1 cellular context compared by ENCODE assay signal in the genomic region with DNA sequence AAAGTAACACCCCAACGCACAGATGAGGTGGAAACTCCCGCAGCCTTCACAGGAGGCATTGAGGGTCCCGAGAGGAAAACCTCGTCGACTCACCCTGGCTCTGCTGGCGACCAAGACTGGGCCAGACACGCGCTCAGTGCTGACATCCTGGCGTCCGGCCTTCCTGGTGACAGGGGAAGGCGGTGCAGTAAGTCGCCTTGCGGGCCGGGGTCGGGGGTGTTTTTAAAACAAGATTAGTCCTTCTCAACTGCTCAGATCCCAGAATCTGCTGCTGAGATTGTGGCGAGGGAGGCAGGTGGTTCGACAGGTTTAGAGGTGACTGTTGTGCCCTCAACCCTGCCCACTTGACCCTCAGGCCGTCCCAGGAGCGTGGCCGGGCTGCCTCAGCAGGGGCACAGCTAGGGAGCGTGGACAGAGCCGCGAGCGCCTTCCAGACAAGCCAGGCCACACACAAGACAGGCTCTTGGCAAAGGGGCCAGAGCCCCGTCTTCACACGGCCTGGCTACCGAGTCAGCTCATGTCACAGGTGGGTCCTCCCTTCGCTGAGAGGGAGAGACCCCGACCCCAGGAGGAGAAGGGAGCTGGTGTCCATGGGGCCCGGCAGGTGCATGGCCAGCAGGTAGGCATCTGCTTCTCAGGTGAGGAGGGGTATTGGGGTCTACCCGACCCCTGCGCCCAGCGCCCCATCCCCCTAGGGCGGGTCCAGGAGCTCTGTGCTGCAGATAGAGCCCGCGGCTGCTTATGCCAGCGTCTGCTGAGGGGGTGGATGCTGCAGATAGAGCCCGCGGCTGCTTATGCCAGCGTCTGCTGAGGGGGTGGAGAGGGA.
TF ChIP-seq lines count a peak whose summit lies in the region.

No MANE protein-coding gene starts in this region.

TF ChIP-seq in SK-N-SH treated with all-trans-retinoic acid at 6 μM for 48 hours, 23 proteins besides CTCF, POLR2A, EP300 and RAD21 (continued from another document):
- TF ChIP-seq, protein P1, sequence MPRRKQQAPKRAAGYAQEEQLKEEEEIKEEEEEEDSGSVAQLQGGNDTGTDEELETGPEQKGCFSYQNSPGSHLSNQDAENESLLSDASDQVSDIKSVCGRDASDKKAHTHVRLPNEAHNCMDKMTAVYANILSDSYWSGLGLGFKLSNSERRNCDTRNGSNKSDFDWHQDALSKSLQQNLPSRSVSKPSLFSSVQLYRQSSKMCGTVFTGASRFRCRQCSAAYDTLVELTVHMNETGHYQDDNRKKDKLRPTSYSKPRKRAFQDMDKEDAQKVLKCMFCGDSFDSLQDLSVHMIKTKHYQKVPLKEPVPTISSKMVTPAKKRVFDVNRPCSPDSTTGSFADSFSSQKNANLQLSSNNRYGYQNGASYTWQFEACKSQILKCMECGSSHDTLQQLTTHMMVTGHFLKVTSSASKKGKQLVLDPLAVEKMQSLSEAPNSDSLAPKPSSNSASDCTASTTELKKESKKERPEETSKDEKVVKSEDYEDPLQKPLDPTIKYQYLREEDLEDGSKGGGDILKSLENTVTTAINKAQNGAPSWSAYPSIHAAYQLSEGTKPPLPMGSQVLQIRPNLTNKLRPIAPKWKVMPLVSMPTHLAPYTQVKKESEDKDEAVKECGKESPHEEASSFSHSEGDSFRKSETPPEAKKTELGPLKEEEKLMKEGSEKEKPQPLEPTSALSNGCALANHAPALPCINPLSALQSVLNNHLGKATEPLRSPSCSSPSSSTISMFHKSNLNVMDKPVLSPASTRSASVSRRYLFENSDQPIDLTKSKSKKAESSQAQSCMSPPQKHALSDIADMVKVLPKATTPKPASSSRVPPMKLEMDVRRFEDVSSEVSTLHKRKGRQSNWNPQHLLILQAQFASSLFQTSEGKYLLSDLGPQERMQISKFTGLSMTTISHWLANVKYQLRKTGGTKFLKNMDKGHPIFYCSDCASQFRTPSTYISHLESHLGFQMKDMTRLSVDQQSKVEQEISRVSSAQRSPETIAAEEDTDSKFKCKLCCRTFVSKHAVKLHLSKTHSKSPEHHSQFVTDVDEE (CRISPR knock-in tag; IDR thresholded peaks at IDR 0.05), result no peak
- TF ChIP-seq GLIS3 (CRISPR knock-in tag; IDR thresholded peaks at IDR 0.05) (no peak), ISL1 (CRISPR knock-in tag; IDR thresholded peaks at IDR 0.05) (no peak)
